ENCODE assay signal across 1 cellular context in the genomic region with DNA sequence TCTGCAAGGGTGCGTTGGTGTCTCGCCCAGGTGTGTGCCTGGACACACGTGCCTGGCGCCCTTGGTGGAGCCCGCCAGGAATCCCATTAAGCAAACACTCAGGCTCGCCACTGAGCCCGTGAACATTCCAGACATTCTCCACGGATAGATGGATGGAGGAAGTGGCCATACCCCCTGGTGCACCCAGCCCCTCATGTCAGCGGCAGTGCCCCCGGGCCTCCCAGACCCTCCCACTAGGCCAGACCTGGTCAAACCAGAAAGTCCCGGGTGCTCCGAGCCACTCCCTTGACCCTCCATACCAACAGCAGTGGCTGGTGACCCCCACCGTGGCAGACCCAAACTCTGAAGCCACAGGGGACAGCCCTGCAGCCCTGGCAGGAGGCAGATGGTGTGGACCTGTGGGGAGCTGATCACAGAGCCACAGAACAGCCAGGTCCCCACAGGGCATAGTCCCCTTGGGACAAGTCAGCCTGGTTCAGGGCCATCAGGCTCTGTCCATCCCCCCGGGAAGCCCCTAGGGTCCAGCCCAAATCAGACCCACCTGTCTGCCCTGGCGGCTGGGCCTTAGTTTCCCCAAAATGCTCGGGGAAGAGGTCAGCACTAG.
TF ChIP-seq lines count a peak whose summit lies in the region.

No MANE protein-coding gene starts in this region.

TF ChIP-seq in HepG2, 621 proteins besides CTCF, POLR2A, EP300 and RAD21 (continues in another document):
- TF ChIP-seq ZFYVE20 (CRISPR knock-in tag; IDR thresholded peaks at IDR 0.05; ENCODE audit: borderline replicate concordance, low read depth) (no peak), ZNF841 (CRISPR knock-in tag; IDR thresholded peaks at IDR 0.05; ENCODE audit: borderline replicate concordance) (peak; percentile 37; the same call in 1 of the 2 replicates), NFYB (CRISPR knock-in tag; IDR thresholded peaks at IDR 0.05) (no peak), ZC3H13 (CRISPR knock-in tag; IDR thresholded peaks at IDR 0.05) (peak; percentile 45; the same call in 1 of the 2 replicates), ASH2L (IDR thresholded peaks at IDR 0.05; ENCODE audit: insufficient read length, low read depth, low read length) (no peak), JUND (CRISPR knock-in tag; IDR thresholded peaks at IDR 0.05) (peak; percentile 41; the same call in 1 of the 2 replicates), ZNF761 (CRISPR knock-in tag; conservative IDR thresholded peaks at IDR 0.05) (no peak; the same call in 1 of the 2 replicates), ZSCAN21 (CRISPR knock-in tag; IDR thresholded peaks at IDR 0.05; ENCODE audit: borderline replicate concordance) (no peak), ZNF550 (CRISPR knock-in tag; IDR thresholded peaks at IDR 0.05; ENCODE audit: borderline replicate concordance) (no peak)
- TF ChIP-seq, protein P1, sequence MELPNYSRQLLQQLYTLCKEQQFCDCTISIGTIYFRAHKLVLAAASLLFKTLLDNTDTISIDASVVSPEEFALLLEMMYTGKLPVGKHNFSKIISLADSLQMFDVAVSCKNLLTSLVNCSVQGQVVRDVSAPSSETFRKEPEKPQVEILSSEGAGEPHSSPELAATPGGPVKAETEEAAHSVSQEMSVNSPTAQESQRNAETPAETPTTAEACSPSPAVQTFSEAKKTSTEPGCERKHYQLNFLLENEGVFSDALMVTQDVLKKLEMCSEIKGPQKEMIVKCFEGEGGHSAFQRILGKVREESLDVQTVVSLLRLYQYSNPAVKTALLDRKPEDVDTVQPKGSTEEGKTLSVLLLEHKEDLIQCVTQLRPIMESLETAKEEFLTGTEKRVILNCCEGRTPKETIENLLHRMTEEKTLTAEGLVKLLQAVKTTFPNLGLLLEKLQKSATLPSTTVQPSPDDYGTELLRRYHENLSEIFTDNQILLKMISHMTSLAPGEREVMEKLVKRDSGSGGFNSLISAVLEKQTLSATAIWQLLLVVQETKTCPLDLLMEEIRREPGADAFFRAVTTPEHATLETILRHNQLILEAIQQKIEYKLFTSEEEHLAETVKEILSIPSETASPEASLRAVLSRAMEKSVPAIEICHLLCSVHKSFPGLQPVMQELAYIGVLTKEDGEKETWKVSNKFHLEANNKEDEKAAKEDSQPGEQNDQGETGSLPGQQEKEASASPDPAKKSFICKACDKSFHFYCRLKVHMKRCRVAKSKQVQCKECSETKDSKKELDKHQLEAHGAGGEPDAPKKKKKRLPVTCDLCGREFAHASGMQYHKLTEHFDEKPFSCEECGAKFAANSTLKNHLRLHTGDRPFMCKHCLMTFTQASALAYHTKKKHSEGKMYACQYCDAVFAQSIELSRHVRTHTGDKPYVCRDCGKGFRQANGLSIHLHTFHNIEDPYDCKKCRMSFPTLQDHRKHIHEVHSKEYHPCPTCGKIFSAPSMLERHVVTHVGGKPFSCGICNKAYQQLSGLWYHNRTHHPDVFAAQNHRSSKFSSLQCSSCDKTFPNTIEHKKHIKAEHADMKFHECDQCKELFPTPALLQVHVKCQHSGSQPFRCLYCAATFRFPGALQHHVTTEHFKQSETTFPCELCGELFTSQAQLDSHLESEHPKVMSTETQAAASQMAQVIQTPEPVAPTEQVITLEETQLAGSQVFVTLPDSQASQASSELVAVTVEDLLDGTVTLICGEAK (IDR thresholded peaks at IDR 0.05): no peak
- TF ChIP-seq, protein P1 (CRISPR knock-in tag; IDR thresholded peaks at IDR 0.05): no peak
- TF ChIP-seq, protein P2, sequence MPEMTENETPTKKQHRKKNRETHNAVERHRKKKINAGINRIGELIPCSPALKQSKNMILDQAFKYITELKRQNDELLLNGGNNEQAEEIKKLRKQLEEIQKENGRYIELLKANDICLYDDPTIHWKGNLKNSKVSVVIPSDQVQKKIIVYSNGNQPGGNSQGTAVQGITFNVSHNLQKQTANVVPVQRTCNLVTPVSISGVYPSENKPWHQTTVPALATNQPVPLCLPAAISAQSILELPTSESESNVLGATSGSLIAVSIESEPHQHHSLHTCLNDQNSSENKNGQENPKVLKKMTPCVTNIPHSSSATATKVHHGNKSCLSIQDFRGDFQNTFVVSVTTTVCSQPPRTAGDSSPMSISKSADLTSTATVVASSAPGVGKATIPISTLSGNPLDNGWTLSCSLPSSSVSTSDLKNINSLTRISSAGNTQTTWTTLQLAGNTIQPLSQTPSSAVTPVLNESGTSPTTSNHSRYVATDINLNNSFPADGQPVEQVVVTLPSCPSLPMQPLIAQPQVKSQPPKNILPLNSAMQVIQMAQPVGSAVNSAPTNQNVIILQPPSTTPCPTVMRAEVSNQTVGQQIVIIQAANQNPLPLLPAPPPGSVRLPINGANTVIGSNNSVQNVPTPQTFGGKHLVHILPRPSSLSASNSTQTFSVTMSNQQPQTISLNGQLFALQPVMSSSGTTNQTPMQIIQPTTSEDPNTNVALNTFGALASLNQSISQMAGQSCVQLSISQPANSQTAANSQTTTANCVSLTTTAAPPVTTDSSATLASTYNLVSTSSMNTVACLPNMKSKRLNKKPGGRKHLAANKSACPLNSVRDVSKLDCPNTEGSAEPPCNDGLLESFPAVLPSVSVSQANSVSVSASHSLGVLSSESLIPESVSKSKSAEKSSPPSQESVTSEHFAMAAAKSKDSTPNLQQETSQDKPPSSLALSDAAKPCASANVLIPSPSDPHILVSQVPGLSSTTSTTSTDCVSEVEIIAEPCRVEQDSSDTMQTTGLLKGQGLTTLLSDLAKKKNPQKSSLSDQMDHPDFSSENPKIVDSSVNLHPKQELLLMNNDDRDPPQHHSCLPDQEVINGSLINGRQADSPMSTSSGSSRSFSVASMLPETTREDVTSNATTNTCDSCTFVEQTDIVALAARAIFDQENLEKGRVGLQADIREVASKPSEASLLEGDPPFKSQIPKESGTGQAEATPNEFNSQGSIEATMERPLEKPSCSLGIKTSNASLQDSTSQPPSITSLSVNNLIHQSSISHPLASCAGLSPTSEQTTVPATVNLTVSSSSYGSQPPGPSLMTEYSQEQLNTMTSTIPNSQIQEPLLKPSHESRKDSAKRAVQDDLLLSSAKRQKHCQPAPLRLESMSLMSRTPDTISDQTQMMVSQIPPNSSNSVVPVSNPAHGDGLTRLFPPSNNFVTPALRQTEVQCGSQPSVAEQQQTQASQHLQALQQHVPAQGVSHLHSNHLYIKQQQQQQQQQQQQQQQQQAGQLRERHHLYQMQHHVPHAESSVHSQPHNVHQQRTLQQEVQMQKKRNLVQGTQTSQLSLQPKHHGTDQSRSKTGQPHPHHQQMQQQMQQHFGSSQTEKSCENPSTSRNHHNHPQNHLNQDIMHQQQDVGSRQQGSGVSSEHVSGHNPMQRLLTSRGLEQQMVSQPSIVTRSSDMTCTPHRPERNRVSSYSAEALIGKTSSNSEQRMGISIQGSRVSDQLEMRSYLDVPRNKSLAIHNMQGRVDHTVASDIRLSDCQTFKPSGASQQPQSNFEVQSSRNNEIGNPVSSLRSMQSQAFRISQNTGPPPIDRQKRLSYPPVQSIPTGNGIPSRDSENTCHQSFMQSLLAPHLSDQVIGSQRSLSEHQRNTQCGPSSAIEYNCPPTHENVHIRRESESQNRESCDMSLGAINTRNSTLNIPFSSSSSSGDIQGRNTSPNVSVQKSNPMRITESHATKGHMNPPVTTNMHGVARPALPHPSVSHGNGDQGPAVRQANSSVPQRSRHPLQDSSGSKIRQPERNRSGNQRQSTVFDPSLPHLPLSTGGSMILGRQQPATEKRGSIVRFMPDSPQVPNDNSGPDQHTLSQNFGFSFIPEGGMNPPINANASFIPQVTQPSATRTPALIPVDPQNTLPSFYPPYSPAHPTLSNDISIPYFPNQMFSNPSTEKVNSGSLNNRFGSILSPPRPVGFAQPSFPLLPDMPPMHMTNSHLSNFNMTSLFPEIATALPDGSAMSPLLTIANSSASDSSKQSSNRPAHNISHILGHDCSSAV (CRISPR knock-in tag; IDR thresholded peaks at IDR 0.05; ENCODE audit: borderline replicate concordance): 0 out of 2 replicates have a peak, but pooled peaks have one; percentile 65
- TF ChIP-seq, protein P3, sequence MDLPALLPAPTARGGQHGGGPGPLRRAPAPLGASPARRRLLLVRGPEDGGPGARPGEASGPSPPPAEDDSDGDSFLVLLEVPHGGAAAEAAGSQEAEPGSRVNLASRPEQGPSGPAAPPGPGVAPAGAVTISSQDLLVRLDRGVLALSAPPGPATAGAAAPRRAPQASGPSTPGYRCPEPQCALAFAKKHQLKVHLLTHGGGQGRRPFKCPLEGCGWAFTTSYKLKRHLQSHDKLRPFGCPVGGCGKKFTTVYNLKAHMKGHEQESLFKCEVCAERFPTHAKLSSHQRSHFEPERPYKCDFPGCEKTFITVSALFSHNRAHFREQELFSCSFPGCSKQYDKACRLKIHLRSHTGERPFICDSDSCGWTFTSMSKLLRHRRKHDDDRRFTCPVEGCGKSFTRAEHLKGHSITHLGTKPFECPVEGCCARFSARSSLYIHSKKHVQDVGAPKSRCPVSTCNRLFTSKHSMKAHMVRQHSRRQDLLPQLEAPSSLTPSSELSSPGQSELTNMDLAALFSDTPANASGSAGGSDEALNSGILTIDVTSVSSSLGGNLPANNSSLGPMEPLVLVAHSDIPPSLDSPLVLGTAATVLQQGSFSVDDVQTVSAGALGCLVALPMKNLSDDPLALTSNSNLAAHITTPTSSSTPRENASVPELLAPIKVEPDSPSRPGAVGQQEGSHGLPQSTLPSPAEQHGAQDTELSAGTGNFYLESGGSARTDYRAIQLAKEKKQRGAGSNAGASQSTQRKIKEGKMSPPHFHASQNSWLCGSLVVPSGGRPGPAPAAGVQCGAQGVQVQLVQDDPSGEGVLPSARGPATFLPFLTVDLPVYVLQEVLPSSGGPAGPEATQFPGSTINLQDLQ (CRISPR knock-in tag; IDR thresholded peaks at IDR 0.05): no peak
- TF ChIP-seq, protein P4, sequence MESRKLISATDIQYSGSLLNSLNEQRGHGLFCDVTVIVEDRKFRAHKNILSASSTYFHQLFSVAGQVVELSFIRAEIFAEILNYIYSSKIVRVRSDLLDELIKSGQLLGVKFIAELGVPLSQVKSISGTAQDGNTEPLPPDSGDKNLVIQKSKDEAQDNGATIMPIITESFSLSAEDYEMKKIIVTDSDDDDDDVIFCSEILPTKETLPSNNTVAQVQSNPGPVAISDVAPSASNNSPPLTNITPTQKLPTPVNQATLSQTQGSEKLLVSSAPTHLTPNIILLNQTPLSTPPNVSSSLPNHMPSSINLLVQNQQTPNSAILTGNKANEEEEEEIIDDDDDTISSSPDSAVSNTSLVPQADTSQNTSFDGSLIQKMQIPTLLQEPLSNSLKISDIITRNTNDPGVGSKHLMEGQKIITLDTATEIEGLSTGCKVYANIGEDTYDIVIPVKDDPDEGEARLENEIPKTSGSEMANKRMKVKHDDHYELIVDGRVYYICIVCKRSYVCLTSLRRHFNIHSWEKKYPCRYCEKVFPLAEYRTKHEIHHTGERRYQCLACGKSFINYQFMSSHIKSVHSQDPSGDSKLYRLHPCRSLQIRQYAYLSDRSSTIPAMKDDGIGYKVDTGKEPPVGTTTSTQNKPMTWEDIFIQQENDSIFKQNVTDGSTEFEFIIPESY (CRISPR knock-in tag; IDR thresholded peaks at IDR 0.05): peak; percentile 79
- TF ChIP-seq, protein P5, sequence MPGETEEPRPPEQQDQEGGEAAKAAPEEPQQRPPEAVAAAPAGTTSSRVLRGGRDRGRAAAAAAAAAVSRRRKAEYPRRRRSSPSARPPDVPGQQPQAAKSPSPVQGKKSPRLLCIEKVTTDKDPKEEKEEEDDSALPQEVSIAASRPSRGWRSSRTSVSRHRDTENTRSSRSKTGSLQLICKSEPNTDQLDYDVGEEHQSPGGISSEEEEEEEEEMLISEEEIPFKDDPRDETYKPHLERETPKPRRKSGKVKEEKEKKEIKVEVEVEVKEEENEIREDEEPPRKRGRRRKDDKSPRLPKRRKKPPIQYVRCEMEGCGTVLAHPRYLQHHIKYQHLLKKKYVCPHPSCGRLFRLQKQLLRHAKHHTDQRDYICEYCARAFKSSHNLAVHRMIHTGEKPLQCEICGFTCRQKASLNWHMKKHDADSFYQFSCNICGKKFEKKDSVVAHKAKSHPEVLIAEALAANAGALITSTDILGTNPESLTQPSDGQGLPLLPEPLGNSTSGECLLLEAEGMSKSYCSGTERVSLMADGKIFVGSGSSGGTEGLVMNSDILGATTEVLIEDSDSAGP (CRISPR knock-in tag; IDR thresholded peaks at IDR 0.05; ENCODE audit: borderline replicate concordance): 0 out of 2 replicates have a peak, but pooled peaks have one; percentile 52
- TF ChIP-seq, protein P6, sequence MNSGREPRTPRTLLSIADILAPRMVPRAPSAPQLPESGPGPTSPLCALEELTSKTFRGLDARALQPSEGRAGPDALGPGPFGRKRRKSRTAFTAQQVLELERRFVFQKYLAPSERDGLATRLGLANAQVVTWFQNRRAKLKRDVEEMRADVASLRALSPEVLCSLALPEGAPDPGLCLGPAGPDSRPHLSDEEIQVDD (CRISPR knock-in tag; IDR thresholded peaks at IDR 0.05; ENCODE audit: borderline replicate concordance): peak; percentile 34; the same call in 1 of the 2 replicates
- TF ChIP-seq, protein P7, sequence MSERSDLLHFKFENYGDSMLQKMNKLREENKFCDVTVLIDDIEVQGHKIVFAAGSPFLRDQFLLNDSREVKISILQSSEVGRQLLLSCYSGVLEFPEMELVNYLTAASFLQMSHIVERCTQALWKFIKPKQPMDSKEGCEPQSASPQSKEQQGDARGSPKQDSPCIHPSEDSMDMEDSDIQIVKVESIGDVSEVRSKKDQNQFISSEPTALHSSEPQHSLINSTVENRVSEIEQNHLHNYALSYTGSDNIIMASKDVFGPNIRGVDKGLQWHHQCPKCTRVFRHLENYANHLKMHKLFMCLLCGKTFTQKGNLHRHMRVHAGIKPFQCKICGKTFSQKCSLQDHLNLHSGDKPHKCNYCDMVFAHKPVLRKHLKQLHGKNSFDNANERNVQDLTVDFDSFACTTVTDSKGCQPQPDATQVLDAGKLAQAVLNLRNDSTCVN (CRISPR knock-in tag; IDR thresholded peaks at IDR 0.05; ENCODE audit: borderline replicate concordance): 0 out of 2 replicates have a peak, but pooled peaks have one; percentile 12
